1 cellular context compared by ENCODE assay signal in the genomic region with DNA sequence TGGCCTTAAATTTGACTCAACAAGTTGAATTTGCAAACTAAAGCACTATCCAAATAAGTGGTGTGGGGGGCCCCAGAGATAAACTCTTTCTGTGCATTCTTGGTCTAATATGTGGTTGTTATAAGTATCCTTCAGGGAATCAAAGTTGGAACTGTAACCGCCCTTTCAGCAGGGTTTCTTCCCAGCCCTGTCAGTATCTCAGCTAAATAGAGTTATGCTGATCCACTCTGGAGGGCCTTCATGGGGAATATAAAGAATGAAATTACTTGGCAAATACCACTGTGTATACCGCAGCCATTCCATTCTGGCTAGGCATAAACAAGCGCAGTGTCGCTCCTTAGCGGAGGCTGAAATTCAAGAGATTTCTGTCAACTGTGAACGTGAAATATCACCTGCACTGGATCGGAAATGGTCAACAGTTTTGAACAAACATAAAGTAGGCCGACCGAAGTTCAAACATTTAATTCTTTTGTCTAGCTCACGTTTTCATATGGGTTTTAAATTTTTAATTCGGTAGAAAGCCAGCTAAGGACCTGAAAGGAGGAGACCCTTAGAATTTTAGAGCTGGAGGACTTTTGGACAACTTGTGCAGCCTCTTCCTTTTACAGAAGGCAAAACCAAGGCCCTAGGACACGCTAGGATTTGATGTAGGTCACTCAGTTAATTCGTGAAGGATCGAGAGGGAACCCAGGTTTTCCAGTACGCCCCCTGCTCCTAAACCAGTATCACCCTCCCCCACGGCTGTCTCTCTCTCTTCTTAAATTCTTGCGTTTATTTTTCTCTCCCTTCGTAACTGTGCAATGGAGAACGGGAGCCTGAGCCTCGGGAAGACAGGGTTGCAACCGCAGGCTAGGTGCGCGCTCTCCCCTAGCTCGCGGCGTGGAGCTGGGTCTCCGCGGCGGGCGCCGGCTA.
A peak's percentile ranks its signal among the peaks of the same experiment; 100 is the strongest.
TF ChIP-seq lines count a peak whose summit lies in the region.

No MANE protein-coding gene starts in this region.

TF ChIP-seq in HepG2, 621 proteins besides CTCF, POLR2A, EP300 and RAD21 (continued from another document):
- TF ChIP-seq, protein P1, sequence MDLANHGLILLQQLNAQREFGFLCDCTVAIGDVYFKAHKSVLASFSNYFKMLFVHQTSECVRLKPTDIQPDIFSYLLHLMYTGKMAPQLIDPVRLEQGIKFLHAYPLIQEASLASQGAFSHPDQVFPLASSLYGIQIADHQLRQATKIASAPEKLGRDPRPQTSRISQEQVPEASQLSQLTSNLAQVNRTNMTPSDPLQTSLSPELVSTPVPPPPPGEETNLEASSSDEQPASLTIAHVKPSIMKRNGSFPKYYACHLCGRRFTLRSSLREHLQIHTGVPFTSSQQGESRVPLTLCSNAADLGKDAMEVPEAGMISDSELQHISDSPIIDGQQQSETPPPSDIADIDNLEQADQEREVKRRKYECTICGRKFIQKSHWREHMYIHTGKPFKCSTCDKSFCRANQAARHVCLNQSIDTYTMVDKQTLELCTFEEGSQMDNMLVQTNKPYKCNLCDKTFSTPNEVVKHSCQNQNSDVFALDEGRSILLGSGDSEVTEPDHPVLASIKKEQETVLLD (CRISPR knock-in tag; IDR thresholded peaks at IDR 0.05; ENCODE audit: low read depth): no peak
- no peak for TF ChIP-seq ELF1 (CRISPR knock-in tag; IDR thresholded peaks at IDR 0.05)
- TF ChIP-seq POLR2AphosphoS5 (IDR thresholded peaks at IDR 0.05; ENCODE audit: low read depth, low read length): peak; percentile 41; the same call in 1 of the 2 replicates
- TF ChIP-seq KDM3A (CRISPR knock-in tag; IDR thresholded peaks at IDR 0.05; ENCODE audit: low read depth): no peak
- TF ChIP-seq ISL2 (CRISPR knock-in tag; IDR thresholded peaks at IDR 0.05): 0 out of 2 replicates have a peak, but pooled peaks have one; percentile 21
- peak; percentile 41; the same call in 1 of the 2 replicates for TF ChIP-seq ZNF724P (CRISPR knock-in tag; IDR thresholded peaks at IDR 0.05; ENCODE audit: borderline replicate concordance)
- no peak for TF ChIP-seq ELF4 (CRISPR knock-in tag; IDR thresholded peaks at IDR 0.05; ENCODE audit: borderline replicate concordance)
- TF ChIP-seq ZNF713 (CRISPR knock-in tag; IDR thresholded peaks at IDR 0.05): no peak
- TF ChIP-seq, protein P2, sequence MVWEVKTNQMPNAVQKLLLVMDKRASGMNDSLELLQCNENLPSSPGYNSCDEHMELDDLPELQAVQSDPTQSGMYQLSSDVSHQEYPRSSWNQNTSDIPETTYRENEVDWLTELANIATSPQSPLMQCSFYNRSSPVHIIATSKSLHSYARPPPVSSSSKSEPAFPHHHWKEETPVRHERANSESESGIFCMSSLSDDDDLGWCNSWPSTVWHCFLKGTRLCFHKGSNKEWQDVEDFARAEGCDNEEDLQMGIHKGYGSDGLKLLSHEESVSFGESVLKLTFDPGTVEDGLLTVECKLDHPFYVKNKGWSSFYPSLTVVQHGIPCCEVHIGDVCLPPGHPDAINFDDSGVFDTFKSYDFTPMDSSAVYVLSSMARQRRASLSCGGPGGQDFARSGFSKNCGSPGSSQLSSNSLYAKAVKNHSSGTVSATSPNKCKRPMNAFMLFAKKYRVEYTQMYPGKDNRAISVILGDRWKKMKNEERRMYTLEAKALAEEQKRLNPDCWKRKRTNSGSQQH (CRISPR knock-in tag; IDR thresholded peaks at IDR 0.05; ENCODE audit: low read depth): no peak
- TF ChIP-seq ZNF230 (CRISPR knock-in tag; IDR thresholded peaks at IDR 0.05): no peak
- TF ChIP-seq BRCA1 (CRISPR knock-in tag; IDR thresholded peaks at IDR 0.05): peak; percentile 71
- no peak for TF ChIP-seq CREB1 (IDR thresholded peaks at IDR 0.05)
- no peak for TF ChIP-seq CREB1 (CRISPR knock-in tag; IDR thresholded peaks at IDR 0.05)
- TF ChIP-seq CREM (IDR thresholded peaks at IDR 0.05): no peak
- TF ChIP-seq CREM (CRISPR knock-in tag; IDR thresholded peaks at IDR 0.05): no peak
- TF ChIP-seq, protein P3, sequence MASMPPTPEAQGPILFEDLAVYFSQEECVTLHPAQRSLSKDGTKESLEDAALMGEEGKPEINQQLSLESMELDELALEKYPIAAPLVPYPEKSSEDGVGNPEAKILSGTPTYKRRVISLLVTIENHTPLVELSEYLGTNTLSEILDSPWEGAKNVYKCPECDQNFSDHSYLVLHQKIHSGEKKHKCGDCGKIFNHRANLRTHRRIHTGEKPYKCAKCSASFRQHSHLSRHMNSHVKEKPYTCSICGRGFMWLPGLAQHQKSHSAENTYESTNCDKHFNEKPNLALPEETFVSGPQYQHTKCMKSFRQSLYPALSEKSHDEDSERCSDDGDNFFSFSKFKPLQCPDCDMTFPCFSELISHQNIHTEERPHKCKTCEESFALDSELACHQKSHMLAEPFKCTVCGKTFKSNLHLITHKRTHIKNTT (CRISPR knock-in tag; IDR thresholded peaks at IDR 0.05): no peak
- 0 out of 2 replicates have a peak, but pooled peaks have one; percentile 13 for TF ChIP-seq ZNF205 (CRISPR knock-in tag; IDR thresholded peaks at IDR 0.05)
- TF ChIP-seq, protein P4, sequence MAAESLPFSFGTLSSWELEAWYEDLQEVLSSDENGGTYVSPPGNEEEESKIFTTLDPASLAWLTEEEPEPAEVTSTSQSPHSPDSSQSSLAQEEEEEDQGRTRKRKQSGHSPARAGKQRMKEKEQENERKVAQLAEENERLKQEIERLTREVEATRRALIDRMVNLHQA (CRISPR knock-in tag; IDR thresholded peaks at IDR 0.05): no peak
- TF ChIP-seq ZNF224 (CRISPR knock-in tag; IDR thresholded peaks at IDR 0.05): no peak
- no peak for TF ChIP-seq GATA4 (IDR thresholded peaks at IDR 0.05; ENCODE audit: borderline replicate concordance, low read depth)
- no peak for TF ChIP-seq ZNF337 (CRISPR knock-in tag; IDR thresholded peaks at IDR 0.05; ENCODE audit: borderline replicate concordance, low read depth)
- TF ChIP-seq MBNL3 (CRISPR knock-in tag; conservative IDR thresholded peaks at IDR 0.05): no peak
- TF ChIP-seq KLF9 (CRISPR knock-in tag; IDR thresholded peaks at IDR 0.05; ENCODE audit: low read depth): 0 out of 2 replicates have a peak, but pooled peaks have one; percentile 10
- TF ChIP-seq, protein P5, sequence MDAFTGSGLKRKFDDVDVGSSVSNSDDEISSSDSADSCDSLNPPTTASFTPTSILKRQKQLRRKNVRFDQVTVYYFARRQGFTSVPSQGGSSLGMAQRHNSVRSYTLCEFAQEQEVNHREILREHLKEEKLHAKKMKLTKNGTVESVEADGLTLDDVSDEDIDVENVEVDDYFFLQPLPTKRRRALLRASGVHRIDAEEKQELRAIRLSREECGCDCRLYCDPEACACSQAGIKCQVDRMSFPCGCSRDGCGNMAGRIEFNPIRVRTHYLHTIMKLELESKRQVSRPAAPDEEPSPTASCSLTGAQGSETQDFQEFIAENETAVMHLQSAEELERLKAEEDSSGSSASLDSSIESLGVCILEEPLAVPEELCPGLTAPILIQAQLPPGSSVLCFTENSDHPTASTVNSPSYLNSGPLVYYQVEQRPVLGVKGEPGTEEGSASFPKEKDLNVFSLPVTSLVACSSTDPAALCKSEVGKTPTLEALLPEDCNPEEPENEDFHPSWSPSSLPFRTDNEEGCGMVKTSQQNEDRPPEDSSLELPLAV (CRISPR knock-in tag; conservative IDR thresholded peaks at IDR 0.05; ENCODE audit: low read depth): no peak
- TF ChIP-seq SOX6 (IDR thresholded peaks at IDR 0.05): no peak
- no peak for TF ChIP-seq SOX6 (CRISPR knock-in tag; IDR thresholded peaks at IDR 0.05)
- TF ChIP-seq, protein P6, sequence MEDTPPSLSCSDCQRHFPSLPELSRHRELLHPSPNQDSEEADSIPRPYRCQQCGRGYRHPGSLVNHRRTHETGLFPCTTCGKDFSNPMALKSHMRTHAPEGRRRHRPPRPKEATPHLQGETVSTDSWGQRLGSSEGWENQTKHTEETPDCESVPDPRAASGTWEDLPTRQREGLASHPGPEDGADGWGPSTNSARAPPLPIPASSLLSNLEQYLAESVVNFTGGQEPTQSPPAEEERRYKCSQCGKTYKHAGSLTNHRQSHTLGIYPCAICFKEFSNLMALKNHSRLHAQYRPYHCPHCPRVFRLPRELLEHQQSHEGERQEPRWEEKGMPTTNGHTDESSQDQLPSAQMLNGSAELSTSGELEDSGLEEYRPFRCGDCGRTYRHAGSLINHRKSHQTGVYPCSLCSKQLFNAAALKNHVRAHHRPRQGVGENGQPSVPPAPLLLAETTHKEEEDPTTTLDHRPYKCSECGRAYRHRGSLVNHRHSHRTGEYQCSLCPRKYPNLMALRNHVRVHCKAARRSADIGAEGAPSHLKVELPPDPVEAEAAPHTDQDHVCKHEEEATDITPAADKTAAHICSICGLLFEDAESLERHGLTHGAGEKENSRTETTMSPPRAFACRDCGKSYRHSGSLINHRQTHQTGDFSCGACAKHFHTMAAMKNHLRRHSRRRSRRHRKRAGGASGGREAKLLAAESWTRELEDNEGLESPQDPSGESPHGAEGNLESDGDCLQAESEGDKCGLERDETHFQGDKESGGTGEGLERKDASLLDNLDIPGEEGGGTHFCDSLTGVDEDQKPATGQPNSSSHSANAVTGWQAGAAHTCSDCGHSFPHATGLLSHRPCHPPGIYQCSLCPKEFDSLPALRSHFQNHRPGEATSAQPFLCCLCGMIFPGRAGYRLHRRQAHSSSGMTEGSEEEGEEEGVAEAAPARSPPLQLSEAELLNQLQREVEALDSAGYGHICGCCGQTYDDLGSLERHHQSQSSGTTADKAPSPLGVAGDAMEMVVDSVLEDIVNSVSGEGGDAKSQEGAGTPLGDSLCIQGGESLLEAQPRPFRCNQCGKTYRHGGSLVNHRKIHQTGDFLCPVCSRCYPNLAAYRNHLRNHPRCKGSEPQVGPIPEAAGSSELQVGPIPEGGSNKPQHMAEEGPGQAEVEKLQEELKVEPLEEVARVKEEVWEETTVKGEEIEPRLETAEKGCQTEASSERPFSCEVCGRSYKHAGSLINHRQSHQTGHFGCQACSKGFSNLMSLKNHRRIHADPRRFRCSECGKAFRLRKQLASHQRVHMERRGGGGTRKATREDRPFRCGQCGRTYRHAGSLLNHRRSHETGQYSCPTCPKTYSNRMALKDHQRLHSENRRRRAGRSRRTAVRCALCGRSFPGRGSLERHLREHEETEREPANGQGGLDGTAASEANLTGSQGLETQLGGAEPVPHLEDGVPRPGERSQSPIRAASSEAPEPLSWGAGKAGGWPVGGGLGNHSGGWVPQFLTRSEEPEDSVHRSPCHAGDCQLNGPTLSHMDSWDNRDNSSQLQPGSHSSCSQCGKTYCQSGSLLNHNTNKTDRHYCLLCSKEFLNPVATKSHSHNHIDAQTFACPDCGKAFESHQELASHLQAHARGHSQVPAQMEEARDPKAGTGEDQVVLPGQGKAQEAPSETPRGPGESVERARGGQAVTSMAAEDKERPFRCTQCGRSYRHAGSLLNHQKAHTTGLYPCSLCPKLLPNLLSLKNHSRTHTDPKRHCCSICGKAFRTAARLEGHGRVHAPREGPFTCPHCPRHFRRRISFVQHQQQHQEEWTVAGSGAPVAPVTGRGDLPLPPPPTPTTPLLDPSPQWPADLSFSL (CRISPR knock-in tag; IDR thresholded peaks at IDR 0.05): no peak
- TF ChIP-seq KAT8 (CRISPR knock-in tag; IDR thresholded peaks at IDR 0.05): no peak
- TF ChIP-seq ZNF333 (CRISPR knock-in tag; IDR thresholded peaks at IDR 0.05; ENCODE audit: borderline replicate concordance): 0 out of 2 replicates have a peak, but pooled peaks have one; percentile 25
- TF ChIP-seq NFRKB (IDR thresholded peaks at IDR 0.05): no peak
- TF ChIP-seq, protein P7, sequence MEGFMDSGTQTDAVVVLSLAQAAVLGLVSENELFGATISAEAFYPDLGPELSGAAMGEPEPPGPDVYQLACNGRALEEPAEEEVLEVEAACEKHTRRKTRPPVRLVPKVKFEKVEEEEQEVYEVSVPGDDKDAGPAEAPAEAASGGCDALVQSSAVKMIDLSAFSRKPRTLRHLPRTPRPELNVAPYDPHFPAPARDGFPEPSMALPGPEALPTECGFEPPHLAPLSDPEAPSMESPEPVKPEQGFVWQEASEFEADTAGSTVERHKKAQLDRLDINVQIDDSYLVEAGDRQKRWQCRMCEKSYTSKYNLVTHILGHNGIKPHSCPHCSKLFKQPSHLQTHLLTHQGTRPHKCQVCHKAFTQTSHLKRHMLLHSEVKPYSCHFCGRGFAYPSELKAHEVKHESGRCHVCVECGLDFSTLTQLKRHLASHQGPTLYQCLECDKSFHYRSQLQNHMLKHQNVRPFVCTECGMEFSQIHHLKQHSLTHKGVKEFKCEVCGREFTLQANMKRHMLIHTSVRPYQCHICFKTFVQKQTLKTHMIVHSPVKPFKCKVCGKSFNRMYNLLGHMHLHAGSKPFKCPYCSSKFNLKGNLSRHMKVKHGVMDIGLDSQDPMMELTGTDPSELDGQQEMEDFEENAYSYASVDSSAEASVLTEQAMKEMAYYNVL (CRISPR knock-in tag; IDR thresholded peaks at IDR 0.05; ENCODE audit: borderline replicate concordance): peak; percentile 74; the same call in 1 of the 2 replicates
- TF ChIP-seq ZNF180 (CRISPR knock-in tag; IDR thresholded peaks at IDR 0.05; ENCODE audit: borderline replicate concordance, low read depth): no peak
- no peak for TF ChIP-seq IRF2 (CRISPR knock-in tag; IDR thresholded peaks at IDR 0.05)
- TF ChIP-seq, protein P8, sequence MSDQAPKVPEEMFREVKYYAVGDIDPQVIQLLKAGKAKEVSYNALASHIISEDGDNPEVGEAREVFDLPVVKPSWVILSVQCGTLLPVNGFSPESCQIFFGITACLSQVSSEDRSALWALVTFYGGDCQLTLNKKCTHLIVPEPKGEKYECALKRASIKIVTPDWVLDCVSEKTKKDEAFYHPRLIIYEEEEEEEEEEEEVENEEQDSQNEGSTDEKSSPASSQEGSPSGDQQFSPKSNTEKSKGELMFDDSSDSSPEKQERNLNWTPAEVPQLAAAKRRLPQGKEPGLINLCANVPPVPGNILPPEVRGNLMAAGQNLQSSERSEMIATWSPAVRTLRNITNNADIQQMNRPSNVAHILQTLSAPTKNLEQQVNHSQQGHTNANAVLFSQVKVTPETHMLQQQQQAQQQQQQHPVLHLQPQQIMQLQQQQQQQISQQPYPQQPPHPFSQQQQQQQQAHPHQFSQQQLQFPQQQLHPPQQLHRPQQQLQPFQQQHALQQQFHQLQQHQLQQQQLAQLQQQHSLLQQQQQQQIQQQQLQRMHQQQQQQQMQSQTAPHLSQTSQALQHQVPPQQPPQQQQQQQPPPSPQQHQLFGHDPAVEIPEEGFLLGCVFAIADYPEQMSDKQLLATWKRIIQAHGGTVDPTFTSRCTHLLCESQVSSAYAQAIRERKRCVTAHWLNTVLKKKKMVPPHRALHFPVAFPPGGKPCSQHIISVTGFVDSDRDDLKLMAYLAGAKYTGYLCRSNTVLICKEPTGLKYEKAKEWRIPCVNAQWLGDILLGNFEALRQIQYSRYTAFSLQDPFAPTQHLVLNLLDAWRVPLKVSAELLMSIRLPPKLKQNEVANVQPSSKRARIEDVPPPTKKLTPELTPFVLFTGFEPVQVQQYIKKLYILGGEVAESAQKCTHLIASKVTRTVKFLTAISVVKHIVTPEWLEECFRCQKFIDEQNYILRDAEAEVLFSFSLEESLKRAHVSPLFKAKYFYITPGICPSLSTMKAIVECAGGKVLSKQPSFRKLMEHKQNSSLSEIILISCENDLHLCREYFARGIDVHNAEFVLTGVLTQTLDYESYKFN (CRISPR knock-in tag; conservative IDR thresholded peaks at IDR 0.05): no peak
- TF ChIP-seq, protein P9, sequence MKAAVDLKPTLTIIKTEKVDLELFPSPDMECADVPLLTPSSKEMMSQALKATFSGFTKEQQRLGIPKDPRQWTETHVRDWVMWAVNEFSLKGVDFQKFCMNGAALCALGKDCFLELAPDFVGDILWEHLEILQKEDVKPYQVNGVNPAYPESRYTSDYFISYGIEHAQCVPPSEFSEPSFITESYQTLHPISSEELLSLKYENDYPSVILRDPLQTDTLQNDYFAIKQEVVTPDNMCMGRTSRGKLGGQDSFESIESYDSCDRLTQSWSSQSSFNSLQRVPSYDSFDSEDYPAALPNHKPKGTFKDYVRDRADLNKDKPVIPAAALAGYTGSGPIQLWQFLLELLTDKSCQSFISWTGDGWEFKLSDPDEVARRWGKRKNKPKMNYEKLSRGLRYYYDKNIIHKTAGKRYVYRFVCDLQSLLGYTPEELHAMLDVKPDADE (CRISPR knock-in tag; IDR thresholded peaks at IDR 0.05): no peak
TF ChIP-seq in HepG2: peak in this region for 68.
